In the genomic region with DNA sequence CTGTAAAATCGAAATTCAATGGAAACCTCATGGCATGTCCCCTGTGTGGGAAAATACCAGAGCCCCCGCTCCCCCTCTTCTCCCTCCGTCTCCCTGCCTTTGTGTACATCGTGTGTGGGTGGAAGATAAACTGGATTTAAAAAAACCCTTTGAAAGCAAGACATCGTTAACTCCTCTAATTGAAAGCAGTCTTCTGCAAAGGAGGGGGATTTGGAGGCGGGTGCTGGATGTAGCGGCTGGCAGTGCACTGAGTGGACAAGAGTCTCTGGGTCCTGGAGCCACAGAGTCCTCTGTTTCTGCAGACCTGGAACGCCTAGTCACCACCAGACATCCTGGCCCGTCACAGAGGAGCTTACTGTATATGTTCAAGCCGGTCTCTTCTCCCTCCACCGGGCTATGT, we compare ENCODE assay signal across 16 cellular contexts.
DNase-seq lines count a peak whose midpoint lies in the region; ATAC-seq and TF ChIP-seq lines count a peak whose summit lies in the region.
"Had no signal": no experiment of that assay in that cellular context is flagged by ENCODE, and none has a peak within 500 bp of the region (broad histone marks: within the 10 kb centered on the region; RNA-seq: fewer than 3 reads in every experiment).

No MANE protein-coding gene starts in this region.

- H3K4me3 Mint-ChIP-seq in MCF 10A (ENCODE audit: unreplicated experiment) = no peak overlapping the region
- H3K4me3 Mint-ChIP-seq: activated naive CD4-positive, alpha-beta T cell treated with anti-CD3 and anti-CD28 coated beads, Interleukin-2, amount 10 ng/mL, durations not matched to agents 7 days and 5 days had no signal

- H3K4me1 ChIP-seq in adipocyte (ENCODE audit: control insufficient read depth, insufficient read depth, low read length) (peaks cover 50% of the 10 kb centered on the region), mesodermal cell (ENCODE audit: control insufficient read depth, insufficient read depth, low read length, poor library complexity, severe bottlenecking) (peaks cover 27% of the 10 kb centered on the region)

- peaks cover 15% of the 10 kb centered on the region for H3K36me3 Mint-ChIP-seq in MCF 10A (ENCODE audit: insufficient read depth, unreplicated experiment)
- H3K36me3 Mint-ChIP-seq: activated naive CD4-positive, alpha-beta T cell treated with anti-CD3 and anti-CD28 coated beads, Interleukin-2, amount 10 ng/mL, durations not matched to agents 7 days and 5 days had no signal

- DNase-seq in DMS153 (lab: John Stamatoyannopoulos, UW) = peak; percentile 39
- DNase-seq in NCI-H2029 treated with DMSO at 0.1 percent for 48 hours (lab: John Stamatoyannopoulos, UW) = peak; percentile 27
- peak; percentile 48 for DNase-seq in adipocyte (ENCODE audit: low read depth)
- no peak for DNase-seq in MCF 10A (ENCODE audit: unreplicated experiment)
- DNase-seq in HT-29 (ENCODE audit: low spot score) = no peak
- DNase-seq: activated CD4-positive, alpha-beta T cell treated with anti-CD3 and anti-CD28 coated beads, Interleukin-2, amount 50 U/mL, for 1 hour; activated naive CD4-positive, alpha-beta T cell treated with anti-CD3 and anti-CD28 coated beads, Interleukin-2, amount 10 ng/mL, durations not matched to agents 7 days and 5 days; AML-193; brain microvascular endothelial cell; Calu3; occipital lobe; sigmoid colon; stimulated activated CD4-positive, alpha-beta T cell treated with anti-CD3 and anti-CD28 coated beads, Interleukin-2, amount 100 ng/mL, for 24 hours had no signal

- H3K27ac Mint-ChIP-seq in MCF 10A (ENCODE audit: low read depth, unreplicated experiment) = no peak overlapping the region
- H3K27ac Mint-ChIP-seq: activated naive CD4-positive, alpha-beta T cell treated with anti-CD3 and anti-CD28 coated beads, Interleukin-2, amount 10 ng/mL, durations not matched to agents 7 days and 5 days had no signal

- ATAC-seq in HG02973 (IDR thresholded peaks at IDR 0.05; ENCODE audit: unreplicated experiment) = no peak
- no peak for ATAC-seq in GM21619 (IDR thresholded peaks at IDR 0.05; ENCODE audit: unreplicated experiment)

- no peaks in the 10 kb centered on the region for H3K27me3 ChIP-seq in adipocyte (replicated peaks; ENCODE audit: control insufficient read depth, insufficient read depth, low read length)
- H3K27me3 ChIP-seq: brain microvascular endothelial cell, sigmoid colon had no signal

- no TSS peak for BruUV-seq in MCF 10A (replicated peaks; lab: Mats Ljungman, UMichigan)

- H3K9ac ChIP-seq in adipocyte (ENCODE audit: low read length) = peak overlapping the region; percentile 31

- TF ChIP-seq CTCF in MCF 10A (IDR thresholded peaks at IDR 0.05; ENCODE audit: unreplicated experiment) = no peak

- H3K9me3 Mint-ChIP-seq in MCF 10A (ENCODE audit: unreplicated experiment) = no peaks in the 10 kb centered on the region
- H3K9me3 Mint-ChIP-seq: activated naive CD4-positive, alpha-beta T cell treated with anti-CD3 and anti-CD28 coated beads, Interleukin-2, amount 10 ng/mL, durations not matched to agents 7 days and 5 days had no signal

- H3K36me3 ChIP-seq in adipocyte (ENCODE audit: control insufficient read depth, insufficient read depth, low read length, severe bottlenecking) (no peaks in the 10 kb centered on the region), mesodermal cell (ENCODE audit: control insufficient read depth, insufficient read depth, low read length) (peaks cover 24% of the 10 kb centered on the region)
- H3K36me3 ChIP-seq: sigmoid colon had no signal

- 50 to 75% methylated on average over 2 to 4 of the region's 11 CpGs for WGBS in mesodermal cell (ENCODE audit: insufficient coverage in 2 of 2), 2 experiments

- H3K4me3 ChIP-seq in adipocyte (ENCODE audit: low read length) (peak overlapping the region; percentile 1), mesodermal cell (ENCODE audit: extremely low read depth, insufficient read depth, low read length, poor library complexity, severe bottlenecking) (no peak overlapping the region)
- H3K4me3 ChIP-seq: sigmoid colon had no signal

- no peaks in the 10 kb centered on the region for H3K27me3 Mint-ChIP-seq in MCF 10A (ENCODE audit: insufficient read depth, unreplicated experiment)

- POLR2A ChIA-PET in MCF 10A (lab: Yijun Ruan, JAX) = no interaction called here

- peaks cover 9% of the 10 kb centered on the region for H3K4me1 Mint-ChIP-seq in MCF 10A (ENCODE audit: insufficient read depth, unreplicated experiment)
- H3K4me1 Mint-ChIP-seq: activated naive CD4-positive, alpha-beta T cell treated with anti-CD3 and anti-CD28 coated beads, Interleukin-2, amount 10 ng/mL, durations not matched to agents 7 days and 5 days had no signal

- H3K27ac ChIP-seq in mesodermal cell (ENCODE audit: low read depth, low read length, severe bottlenecking) = peak overlapping the region; percentile 74
- H3K27ac ChIP-seq: brain microvascular endothelial cell, sigmoid colon had no signal

- intact Hi-C loops in MCF 10A (cut with micrococcal nuclease) = no loop called here

- CTCF ChIA-PET in MCF 10A (lab: Yijun Ruan, JAX) = no interaction called here

- H3K9me3 ChIP-seq in adipocyte (ENCODE audit: control insufficient read depth, low read length) (no peaks in the 10 kb centered on the region), mesodermal cell (ENCODE audit: control insufficient read depth, low read length) (no peaks in the 10 kb centered on the region)
- H3K9me3 ChIP-seq: sigmoid colon had no signal

Comparison
In these comparisons a context has a peak if more than half of its experiments do, and no peak if none do; other contexts are left out.
1. DNase-seq: peak in DMS153 (single experiment), NCI-H2029 treated with DMSO at 0.1 percent for 48 hours (single experiment) and adipocyte (single experiment); none in MCF 10A (single experiment) and HT-29 (single experiment).